Comparison of ENCODE assay signal across 14 cellular contexts in genomic region chr17:67223924-67224323, GRCh38. TPM values are rescaled to one million over a fixed set of nuclear protein-coding genes. Genes with fewer than 3 reads are reported as not detected.
DNase-seq lines count a peak whose midpoint lies in the region; ATAC-seq and TF ChIP-seq lines count a peak whose summit lies in the region.
"Had no signal": no experiment of that assay in that cellular context is flagged by ENCODE, and none has a peak within 500 bp of the region (broad histone marks: within the 10 kb centered on the region; RNA-seq: fewer than 3 reads in every experiment).

No MANE protein-coding gene starts in this region.

- 75 to 80% methylated on average over 5 to 6 of the region's 6 CpGs for WGBS in testis, 2 donors

- peaks cover 16% of the 10 kb centered on the region for H3K36me3 Mint-ChIP-seq in activated naive CD4-positive, alpha-beta T cell treated with anti-CD3 and anti-CD28 coated beads, Interleukin-2, amount 50 U/mL, for 24 hours
- peaks cover 6 to 35% of the 10 kb centered on the region in 2 donors for H3K36me3 Mint-ChIP-seq in activated naive CD4-positive, alpha-beta T cell treated with anti-CD3 and anti-CD28 coated beads, Interleukin-2, amount 50 U/mL, for 72 hours

- H3K9me3 Mint-ChIP-seq in activated naive CD4-positive, alpha-beta T cell treated with anti-CD3 and anti-CD28 coated beads, Interleukin-2, amount 50 U/mL, for 24 hours = no peaks in the 10 kb centered on the region
- H3K9me3 Mint-ChIP-seq in activated naive CD4-positive, alpha-beta T cell treated with anti-CD3 and anti-CD28 coated beads, Interleukin-2, amount 50 U/mL, for 72 hours = no peaks in the 10 kb centered on the region
- H3K9me3 Mint-ChIP-seq: stimulated activated naive B cell treated with anti-CD40 and anti-IgM and Interleukin-4, amounts not matched to agents 10 μg/mL and 1 μg/mL and 100 μg/mL, for 72 hours had no signal

- H3K27me3 Mint-ChIP-seq in activated naive CD4-positive, alpha-beta T cell treated with anti-CD3 and anti-CD28 coated beads, Interleukin-2, amount 50 U/mL, for 24 hours = no peaks in the 10 kb centered on the region
- H3K27me3 Mint-ChIP-seq: stimulated activated naive B cell treated with anti-CD40 and anti-IgM and Interleukin-4, amounts not matched to agents 10 μg/mL and 1 μg/mL and 100 μg/mL, for 72 hours had no signal

- DNase-seq in activated naive CD4-positive, alpha-beta T cell treated with anti-CD3 and anti-CD28 coated beads, Interleukin-2, amount 50 U/mL, for 16 hours = no peak
- DNase-seq in NCI-H226 (peak; percentile 7), testis (peak; percentile 78), NCI-H1417 treated with DMSO at 0.1 percent for 48 hours (lab: John Stamatoyannopoulos, UW) (no peak), cerebellar nuclear complex (lab: John Stamatoyannopoulos, UW) (no peak)
- peak in 1 of 2 donors; percentile 64 for DNase-seq in activated naive CD4-positive, alpha-beta T cell treated with anti-CD3 and anti-CD28 coated beads, Interleukin-2, amount 50 U/mL, for 72 hours (ENCODE audit: low spot score in 2 of 2)
- DNase-seq: central memory CD4-positive, alpha-beta T cell; hippocampal formation; NCI-H146; stimulated activated naive B cell treated with anti-CD40 and anti-IgM and Interleukin-4, amounts not matched to agents 10 μg/mL and 1 μg/mL and 100 μg/mL, for 72 hours had no signal

- H3K4me1 Mint-ChIP-seq in activated naive CD4-positive, alpha-beta T cell treated with anti-CD3 and anti-CD28 coated beads, Interleukin-2, amount 50 U/mL, for 24 hours = peaks cover 69% of the 10 kb centered on the region

- peak overlapping the region in 1 of 2 donors; percentile 6 for H3K4me3 ChIP-seq in testis
- H3K4me3 ChIP-seq: BLaER1 had no signal

- peak; percentile 58 to 99 for ATAC-seq in activated naive CD4-positive, alpha-beta T cell treated with anti-CD3 and anti-CD28 coated beads, Interleukin-2, amount 50 U/mL, for 72 hours
- ATAC-seq in HG03442 (IDR thresholded peaks at IDR 0.05; ENCODE audit: unreplicated experiment) = no peak
- ATAC-seq: stimulated activated naive B cell treated with anti-CD40 and anti-IgM and Interleukin-4, amounts not matched to agents 10 μg/mL and 1 μg/mL and 100 μg/mL, for 72 hours had no signal

- H3K36me3 ChIP-seq in testis (ENCODE audit: low read depth, missing control alignments) = no peaks in the 10 kb centered on the region

- no peak overlapping the region for H3K27ac ChIP-seq in testis
- H3K27ac ChIP-seq: BLaER1, epithelial cell of prostate had no signal

- TF ChIP-seq POLR2A in testis (IDR thresholded peaks at IDR 0.05) = no peak

- no peak for TF ChIP-seq CTCF in testis (IDR thresholded peaks at IDR 0.05)

- peak overlapping the region; percentile 43 for H3K27ac Mint-ChIP-seq in activated naive CD4-positive, alpha-beta T cell treated with anti-CD3 and anti-CD28 coated beads, Interleukin-2, amount 50 U/mL, for 24 hours
- peak overlapping the region in 1 of 2 donors; percentile 35 for H3K27ac Mint-ChIP-seq in activated naive CD4-positive, alpha-beta T cell treated with anti-CD3 and anti-CD28 coated beads, Interleukin-2, amount 50 U/mL, for 72 hours
- H3K27ac Mint-ChIP-seq: stimulated activated naive B cell treated with anti-CD40 and anti-IgM and Interleukin-4, amounts not matched to agents 10 μg/mL and 1 μg/mL and 100 μg/mL, for 72 hours had no signal

- peak overlapping the region; percentile 33 for H3K4me3 Mint-ChIP-seq in activated naive CD4-positive, alpha-beta T cell treated with anti-CD3 and anti-CD28 coated beads, Interleukin-2, amount 50 U/mL, for 24 hours
- H3K4me3 Mint-ChIP-seq: stimulated activated naive B cell treated with anti-CD40 and anti-IgM and Interleukin-4, amounts not matched to agents 10 μg/mL and 1 μg/mL and 100 μg/mL, for 72 hours had no signal

- H3K4me1 ChIP-seq in testis = peaks cover 6% of the 10 kb centered on the region
- H3K4me1 ChIP-seq: BLaER1 had no signal

- no peaks in the 10 kb centered on the region for H3K27me3 ChIP-seq in testis
- H3K27me3 ChIP-seq: BLaER1 had no signal

- H3K9me3 ChIP-seq in testis = no peaks in the 10 kb centered on the region
- H3K9me3 ChIP-seq: BLaER1 had no signal

- intact Hi-C loops in testis (cut with DNase I; ENCODE audit: low total_unique reads) = no loop called here

RNA-seq across cellular contexts. Expression of gene HELZ, which starts 21.1 kb away (rescaled TPM):
- total RNA-seq in activated naive CD4-positive, alpha-beta T cell treated with anti-CD3 and anti-CD28 coated beads, Interleukin-2, amount 50 U/mL, for 72 hours = 10 to 100 TPM; 42.9 to 88.8 TPM
- total RNA-seq in testis = 100 to 1,000 TPM; 142 to 154 TPM
- 26.2 TPM for polyA plus RNA-seq in testis (ENCODE audit: insufficient read depth, low read depth, low replicate concordance)

Comparison
In these comparisons a context has a peak if more than half of its experiments do, and no peak if none do; other contexts are left out.
1. DNase-seq: peak in NCI-H226 (single experiment) and testis (single experiment); none in activated naive CD4-positive, alpha-beta T cell treated with anti-CD3 and anti-CD28 coated beads, Interleukin-2, amount 50 U/mL, for 16 hours (single experiment), NCI-H1417 treated with DMSO at 0.1 percent for 48 hours (single experiment) and cerebellar nuclear complex (0 of 2).